25 cellular contexts compared by ENCODE assay signal in genomic region chr5:172182291-172182690, GRCh38. TPM values are rescaled to one million over a fixed set of nuclear protein-coding genes. Genes with fewer than 3 reads are reported as not detected.
DNase-seq lines count a peak whose midpoint lies in the region; ATAC-seq lines count a peak whose summit lies in the region.
"Had no signal": no experiment of that assay in that cellular context is flagged by ENCODE, and none has a peak within 500 bp of the region (broad histone marks: within the 10 kb centered on the region; RNA-seq: fewer than 3 reads in every experiment).

No MANE protein-coding gene starts in this region.

- H3K4me1 Mint-ChIP-seq in T-helper 1 cell treated with Interleukin-12 subunit alpha and Interleukin-12 subunit beta and Interleukin-4 antibody, amounts not matched to agents 30 μg/mL and 1 μg/mL, for 36 hours (ENCODE audit: low read depth), result peaks cover 58% of the 10 kb centered on the region
- peaks cover 64 to 82% (median 80%) of the 10 kb centered on the region in 3 donors for H3K4me1 Mint-ChIP-seq in CD8-positive, alpha-beta memory T cell
- H3K4me1 Mint-ChIP-seq in activated naive CD8-positive, alpha-beta T cell (ENCODE audit: low read depth), result peaks cover 78% of the 10 kb centered on the region
- H3K4me1 Mint-ChIP-seq in natural killer cell treated with Interleukin-12 subunit alpha and Interleukin-12 subunit beta and Interleukin-15 and Interleukin-18, amount 100 ng/mL, for 72 hours (ENCODE audit: low read depth in 2 of 2), result peaks cover 61 to 64% of the 10 kb centered on the region in 2 donors

- H3K27ac Mint-ChIP-seq in T-helper 1 cell treated with Interleukin-12 subunit alpha and Interleukin-12 subunit beta and Interleukin-4 antibody, amounts not matched to agents 30 μg/mL and 1 μg/mL, for 36 hours, result peak overlapping the region; percentile 52
- peak overlapping the region; percentile 33 to 100 (median 69) for H3K27ac Mint-ChIP-seq in CD8-positive, alpha-beta memory T cell
- H3K27ac Mint-ChIP-seq in activated naive CD8-positive, alpha-beta T cell, result peak overlapping the region; percentile 95
- H3K27ac Mint-ChIP-seq in natural killer cell treated with Interleukin-12 subunit alpha and Interleukin-12 subunit beta and Interleukin-15 and Interleukin-18, amount 100 ng/mL, for 72 hours, result peak overlapping the region; percentile 79 to 94

- H3K27me3 Mint-ChIP-seq in T-helper 1 cell treated with Interleukin-12 subunit alpha and Interleukin-12 subunit beta and Interleukin-4 antibody, amounts not matched to agents 30 μg/mL and 1 μg/mL, for 36 hours (ENCODE audit: low read depth), result no peaks in the 10 kb centered on the region
- peaks cover 0 to 3% of the 10 kb centered on the region in 2 donors for H3K27me3 Mint-ChIP-seq in CD8-positive, alpha-beta memory T cell
- no peaks in the 10 kb centered on the region for H3K27me3 Mint-ChIP-seq in activated naive CD8-positive, alpha-beta T cell
- H3K27me3 Mint-ChIP-seq in natural killer cell treated with Interleukin-12 subunit alpha and Interleukin-12 subunit beta and Interleukin-15 and Interleukin-18, amount 100 ng/mL, for 72 hours, result no peaks in the 10 kb centered on the region

- H3K36me3 Mint-ChIP-seq in T-helper 1 cell treated with Interleukin-12 subunit alpha and Interleukin-12 subunit beta and Interleukin-4 antibody, amounts not matched to agents 30 μg/mL and 1 μg/mL, for 36 hours (ENCODE audit: low read depth), result peaks cover 44% of the 10 kb centered on the region
- H3K36me3 Mint-ChIP-seq in CD8-positive, alpha-beta memory T cell, result peaks cover 13 to 63% (median 20%) of the 10 kb centered on the region in 3 donors
- H3K36me3 Mint-ChIP-seq in activated naive CD8-positive, alpha-beta T cell, result peaks cover 6% of the 10 kb centered on the region
- no peaks in the 10 kb centered on the region for H3K36me3 Mint-ChIP-seq in natural killer cell treated with Interleukin-12 subunit alpha and Interleukin-12 subunit beta and Interleukin-15 and Interleukin-18, amount 100 ng/mL, for 72 hours

- POLR2A ChIA-PET in CD8-positive, alpha-beta memory T cell (lab: Charles Lee), result interaction anchor here (0.6 to 8.5 kb wide), 6 partner anchors 10 to 1916 kb away, joined by 3 to 246 read pairs (median 4); partner anchors contain the start of gene FBXW11

- no peaks in the 10 kb centered on the region for H3K27me3 ChIP-seq in CD8-positive, alpha-beta memory T cell (ENCODE audit: insufficient read depth, low read length, poor library complexity, severe bottlenecking)
- H3K27me3 ChIP-seq: Peyer's patch, stomach, tibial nerve had no signal

- no peaks in the 10 kb centered on the region for H3K36me3 ChIP-seq in CD8-positive, alpha-beta memory T cell (ENCODE audit: insufficient read depth, low read length)
- H3K36me3 ChIP-seq: Peyer's patch, tibial nerve had no signal

- DNase-seq in T-helper 1 cell (no peak), NCI-H82 (lab: John Stamatoyannopoulos, UW) (no peak)
- DNase-seq in CD8-positive, alpha-beta memory T cell, result no peak
- DNase-seq in natural killer cell treated with Interleukin-12 subunit alpha and Interleukin-12 subunit beta and Interleukin-15 and Interleukin-18, amount 100 ng/mL, for 72 hours (ENCODE audit: low spot score), result no peak
- DNase-seq: 8988T, AML-193, amygdala, GOT3, kidney glomerular epithelial cell, NCI-H1417, NCI-H510A, nucleus accumbens, small intestine, stomach had no signal

- no peaks in the 10 kb centered on the region for H3K9me3 ChIP-seq in CD8-positive, alpha-beta memory T cell (ENCODE audit: low read length)
- H3K9me3 ChIP-seq: Peyer's patch, stomach, tibial nerve had no signal

- H3K27ac ChIP-seq in CD8-positive, alpha-beta memory T cell (ENCODE audit: low read depth, low read length), result no peak overlapping the region
- H3K27ac ChIP-seq: coronary artery, stomach had no signal

- no peak overlapping the region for H3K4me3 Mint-ChIP-seq in T-helper 1 cell treated with Interleukin-12 subunit alpha and Interleukin-12 subunit beta and Interleukin-4 antibody, amounts not matched to agents 30 μg/mL and 1 μg/mL, for 36 hours
- H3K4me3 Mint-ChIP-seq in CD8-positive, alpha-beta memory T cell, result peak overlapping the region in 6 of 7 donors; percentile 10 to 100 (median 78)
- H3K4me3 Mint-ChIP-seq in activated naive CD8-positive, alpha-beta T cell, result no peak overlapping the region
- H3K4me3 Mint-ChIP-seq in natural killer cell treated with Interleukin-12 subunit alpha and Interleukin-12 subunit beta and Interleukin-15 and Interleukin-18, amount 100 ng/mL, for 72 hours, result no peak overlapping the region

- CTCF ChIA-PET in CD8-positive, alpha-beta memory T cell (lab: Charles Lee), result interaction anchor here (0.7 to 10.2 kb wide), 3 partner anchors 8 to 55 kb away, joined by 3 to 340 read pairs (median 3); no protein-coding TSS in a partner anchor

- ATAC-seq in natural killer cell treated with Interleukin-12 subunit alpha and Interleukin-12 subunit beta and Interleukin-15 and Interleukin-18, amount 100 ng/mL, for 72 hours, result no peak
- ATAC-seq in HG02798 (IDR thresholded peaks at IDR 0.05; ENCODE audit: poor library complexity, unreplicated experiment), result no peak
- ATAC-seq in GM21367 (IDR thresholded peaks at IDR 0.05; ENCODE audit: unreplicated experiment), result no peak

- H3K9me3 Mint-ChIP-seq in T-helper 1 cell treated with Interleukin-12 subunit alpha and Interleukin-12 subunit beta and Interleukin-4 antibody, amounts not matched to agents 30 μg/mL and 1 μg/mL, for 36 hours, result no peaks in the 10 kb centered on the region
- no peaks in the 10 kb centered on the region for H3K9me3 Mint-ChIP-seq in CD8-positive, alpha-beta memory T cell
- H3K9me3 Mint-ChIP-seq in activated naive CD8-positive, alpha-beta T cell (ENCODE audit: low read depth), result no peaks in the 10 kb centered on the region
- H3K9me3 Mint-ChIP-seq in natural killer cell treated with Interleukin-12 subunit alpha and Interleukin-12 subunit beta and Interleukin-15 and Interleukin-18, amount 100 ng/mL, for 72 hours, result no peaks in the 10 kb centered on the region

- no peak overlapping the region for H3K4me3 ChIP-seq in CD8-positive, alpha-beta memory T cell (ENCODE audit: low read length)
- H3K4me3 ChIP-seq: coronary artery, lung, Peyer's patch, stomach, tibial nerve had no signal

- H3K4me1 ChIP-seq in CD8-positive, alpha-beta memory T cell (ENCODE audit: insufficient read depth, low read length), result peaks cover 81% of the 10 kb centered on the region

RNA-seq across cellular contexts. Expression of gene STK10, which starts 5.7 kb away (rescaled TPM):
- 100 to 1,000 TPM; 113 to 118 TPM for total RNA-seq in CD8-positive, alpha-beta memory T cell
- polyA plus RNA-seq in CD8-positive, alpha-beta memory T cell, result 170 TPM
- 100 to 1,000 TPM; 199 to 218 TPM for total RNA-seq in natural killer cell treated with Interleukin-12 subunit alpha and Interleukin-12 subunit beta and Interleukin-15 and Interleukin-18, amount 100 ng/mL, for 72 hours

RNA-seq across cellular contexts. Expression of gene EFCAB9, which starts 11.7 kb away (rescaled TPM):
- not detected for total RNA-seq in CD8-positive, alpha-beta memory T cell
- polyA plus RNA-seq in CD8-positive, alpha-beta memory T cell, result not detected
- total RNA-seq in natural killer cell treated with Interleukin-12 subunit alpha and Interleukin-12 subunit beta and Interleukin-15 and Interleukin-18, amount 100 ng/mL, for 72 hours, result not detected
- total RNA-seq: activated CD8-positive, alpha-beta memory T cell treated with anti-CD3 and anti-CD28 coated beads for 36 hours; bronchial epithelial cell; glomerular endothelial cell; lung; Peyer's patch; stomach; tibial nerve had no signal
- polyA plus RNA-seq: lung, small intestine, stomach had no signal

Comparison
In these comparisons a context has a peak if more than half of its experiments do, and no peak if none do; other contexts are left out.
1. H3K4me3 Mint-ChIP-seq: peak in CD8-positive, alpha-beta memory T cell (6 of 7); none in T-helper 1 cell treated with Interleukin-12 subunit alpha and Interleukin-12 subunit beta and Interleukin-4 antibody, amounts not matched to agents 30 μg/mL and 1 μg/mL, for 36 hours (single experiment), activated naive CD8-positive, alpha-beta T cell (single experiment) and natural killer cell treated with Interleukin-12 subunit alpha and Interleukin-12 subunit beta and Interleukin-15 and Interleukin-18, amount 100 ng/mL, for 72 hours (single experiment).
2. Peak in every context shown above with its lines, with median percentiles within 50 percentile points of each other: H3K27ac Mint-ChIP-seq.